Comparison of ENCODE assay signal across 12 cellular contexts in the genomic region with DNA sequence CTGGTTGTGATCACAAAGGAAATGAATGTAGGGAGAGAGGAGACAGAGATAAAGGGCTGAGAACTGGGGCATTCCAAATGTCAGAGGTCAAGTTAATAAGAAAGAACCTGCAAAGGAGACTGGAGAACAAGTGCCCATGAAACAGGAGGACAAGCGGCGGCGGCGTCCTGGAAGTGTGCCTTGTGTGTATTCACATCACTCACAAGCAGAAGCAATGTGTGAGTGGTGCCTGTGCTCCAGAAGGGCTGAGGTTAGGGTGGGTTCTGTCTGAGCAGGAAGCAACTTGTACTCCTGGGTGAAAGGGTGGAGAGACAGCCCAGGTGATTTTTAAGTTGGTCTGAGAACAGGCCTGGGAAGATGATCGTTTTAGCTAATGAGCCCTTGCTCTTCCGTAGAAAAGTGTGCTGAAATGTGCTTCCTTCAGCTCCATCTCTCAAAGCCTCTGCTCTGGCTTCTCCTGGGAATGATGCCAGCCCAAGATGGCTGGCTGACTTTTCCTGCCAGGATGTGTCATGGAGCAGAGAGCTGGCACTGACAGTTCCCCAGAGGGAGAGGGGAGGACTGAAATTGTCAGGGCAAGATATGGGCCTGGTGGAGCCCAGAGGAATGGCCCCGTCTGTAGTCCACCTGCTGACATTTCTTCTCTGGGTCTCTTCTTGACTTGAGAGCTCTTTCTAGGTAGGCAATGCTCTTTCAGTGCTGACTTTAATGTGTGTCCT. TPM values are rescaled to one million over a fixed set of nuclear protein-coding genes. Genes with fewer than 3 reads are reported as not detected.
DNase-seq lines count a peak whose midpoint lies in the region; ATAC-seq and TF ChIP-seq lines count a peak whose summit lies in the region.
"Had no signal": no experiment of that assay in that cellular context is flagged by ENCODE, and none has a peak within 500 bp of the region (broad histone marks: within the 10 kb centered on the region; RNA-seq: fewer than 3 reads in every experiment).

No MANE protein-coding gene starts in this region.

- TF ChIP-seq EP300 in suprapubic skin (IDR thresholded peaks at IDR 0.05) = no peak

- WGBS in adrenal gland, 4 donors = 51 to 71% (median 55%) methylated on average over 4 to 7 of the region's 7 CpGs
- 46% methylated on average over 7 of the region's 7 CpGs for WGBS in suprapubic skin

- POLR2A ChIA-PET in activated CD4-positive, alpha-beta T cell treated with anti-CD3 and anti-CD28 coated beads for 36 hours (lab: Charles Lee) = interaction anchor here (0.7 kb wide), 1 partner anchor 16 kb away, joined by 3 read pairs; no protein-coding TSS in a partner anchor

- peak; percentile 83 to 89 for ATAC-seq in left cardiac atrium
- ATAC-seq in activated CD4-positive, alpha-beta T cell treated with anti-CD3 and anti-CD28 coated beads for 36 hours = no peak

- DNase-seq in NCI-H1092 treated with DMSO at 0.1 percent for 48 hours (lab: John Stamatoyannopoulos, UW) (peak; percentile 18), NCI-H1092 (lab: John Stamatoyannopoulos, UW) (no peak), adrenal gland (peak; percentile 73 to 86 (median 82)), left cardiac atrium (peak; percentile 69), suprapubic skin (ENCODE audit: low spot score in 2 of 2) (no peak), germinal center (ENCODE audit: low spot score) (no peak)
- no peak for DNase-seq in activated CD4-positive, alpha-beta T cell treated with anti-CD3 and anti-CD28 coated beads for 36 hours
- no peak for DNase-seq in activated CD4-positive, CD25-positive, alpha-beta regulatory T cell (lab: John Stamatoyannopoulos, UW)
- DNase-seq: 8988T, mesenchymal stem cell, T-helper 2 cell had no signal

- intact Hi-C loops in adrenal gland (cut with DNase I) (no loop called here), left cardiac atrium (cut with DNase I) (no loop called here)
- intact Hi-C loops in activated CD4-positive, alpha-beta T cell treated with anti-CD3 and anti-CD28 coated beads for 36 hours (cut with DNase I, micrococcal nuclease) = no loop called here

- TF ChIP-seq POLR2A in adrenal gland (IDR thresholded peaks at IDR 0.05) (no peak), suprapubic skin (IDR thresholded peaks at IDR 0.05) (no peak)

- H3K27ac Mint-ChIP-seq in activated CD4-positive, alpha-beta T cell treated with anti-CD3 and anti-CD28 coated beads for 36 hours = no peak overlapping the region

- no peaks in the 10 kb centered on the region for H3K36me3 ChIP-seq in adrenal gland (replicated peaks in 1 of 2)
- no peaks in the 10 kb centered on the region for H3K36me3 ChIP-seq in suprapubic skin

- peaks cover 3% of the 10 kb centered on the region for H3K27me3 Mint-ChIP-seq in activated CD4-positive, alpha-beta T cell treated with anti-CD3 and anti-CD28 coated beads for 36 hours

- H3K4me1 Mint-ChIP-seq in activated CD4-positive, alpha-beta T cell treated with anti-CD3 and anti-CD28 coated beads for 36 hours = peaks cover 3% of the 10 kb centered on the region

- H3K9me3 Mint-ChIP-seq in activated CD4-positive, alpha-beta T cell treated with anti-CD3 and anti-CD28 coated beads for 36 hours (ENCODE audit: low read depth) = no peaks in the 10 kb centered on the region

- peaks cover 0 to 11% of the 10 kb centered on the region in 2 donors for H3K4me1 ChIP-seq in adrenal gland (replicated peaks in 1 of 2)
- H3K4me1 ChIP-seq in suprapubic skin = peaks cover 23% of the 10 kb centered on the region

- H3K27ac ChIP-seq in adrenal gland = peak overlapping the region in 2 of 5 donors; percentile 14 to 50
- peak overlapping the region; percentile 6 for H3K27ac ChIP-seq in suprapubic skin
- H3K27ac ChIP-seq: HL-60 had no signal

- no peak overlapping the region for H3K4me3 ChIP-seq in adrenal gland
- no peak overlapping the region for H3K4me3 ChIP-seq in suprapubic skin

- H3K27me3 ChIP-seq in adrenal gland (no peaks in the 10 kb centered on the region), suprapubic skin (no peaks in the 10 kb centered on the region)

- no peaks in the 10 kb centered on the region for H3K36me3 Mint-ChIP-seq in activated CD4-positive, alpha-beta T cell treated with anti-CD3 and anti-CD28 coated beads for 36 hours (ENCODE audit: low read depth)

- H3K4me3 Mint-ChIP-seq in activated CD4-positive, alpha-beta T cell treated with anti-CD3 and anti-CD28 coated beads for 36 hours = no peak overlapping the region

- CTCF ChIA-PET in activated CD4-positive, alpha-beta T cell treated with anti-CD3 and anti-CD28 coated beads for 36 hours (lab: Charles Lee) = interaction anchor here (0.9 to 3.1 kb wide), 2 partner anchors 14 to 514 kb away, joined by 3 to 28 read pairs; no protein-coding TSS in a partner anchor

- TF ChIP-seq CTCF in adrenal gland (IDR thresholded peaks at IDR 0.05) = peak in 1 of 6 experiments; percentile 15
- no peak for TF ChIP-seq CTCF in suprapubic skin (IDR thresholded peaks at IDR 0.05)

- no peaks in the 10 kb centered on the region for H3K9me3 ChIP-seq in adrenal gland (replicated peaks in 1 of 3)
- H3K9me3 ChIP-seq in suprapubic skin = no peaks in the 10 kb centered on the region

RNA-seq across cellular contexts. Expression of a gene that starts 25.1 kb away (rescaled TPM):
- 10 to 100 TPM in 1 of 8 donors, 1 to 10 TPM in 7; 2.2 to 13.8 (median 5.8) TPM for total RNA-seq in adrenal gland
- 10 to 100 TPM in 1 of 3 donors, 1 to 10 TPM in 2; 3.0 to 12.8 (median 3.6) TPM for polyA plus RNA-seq in adrenal gland
- total RNA-seq in left cardiac atrium = 10 to 100 TPM; 14.1 to 19.8 TPM
- total RNA-seq in suprapubic skin = 10 to 100 TPM in 3 of 4 donors, 1 to 10 TPM in 1; 3.7 to 15.4 (median 12.8) TPM
- under 1 TPM; 0.86 to 0.87 TPM for total RNA-seq in activated CD4-positive, alpha-beta T cell treated with anti-CD3 and anti-CD28 coated beads for 36 hours

RNA-seq across cellular contexts. Expression of a gene that starts 26.8 kb away (rescaled TPM):
- 10 to 100 TPM; 31.8 to 58.9 (median 45.4) TPM for total RNA-seq in adrenal gland
- polyA plus RNA-seq in adrenal gland = 10 to 100 TPM in 1 of 3 donors, 1 to 10 TPM in 2; 6.8 to 29.9 (median 8.6) TPM
- 10 to 100 TPM; 22.1 to 37.5 TPM for total RNA-seq in left cardiac atrium
- 10 to 100 TPM; 51.2 to 66.4 (median 56.7) TPM for total RNA-seq in suprapubic skin
- total RNA-seq in activated CD4-positive, alpha-beta T cell treated with anti-CD3 and anti-CD28 coated beads for 36 hours = 10 to 100 TPM; 55.9 to 57.6 TPM

Comparison
In these comparisons a context has a peak if more than half of its experiments do, and no peak if none do; other contexts are left out.
1. DNase-seq: peak in NCI-H1092 treated with DMSO at 0.1 percent for 48 hours (single experiment), adrenal gland (7 of 7) and left cardiac atrium (single experiment); none in NCI-H1092 (single experiment), suprapubic skin (0 of 2), activated CD4-positive, alpha-beta T cell treated with anti-CD3 and anti-CD28 coated beads for 36 hours (single experiment), activated CD4-positive, CD25-positive, alpha-beta regulatory T cell (0 of 4) and germinal center (single experiment).